ENCODE assay signal across 32 cellular contexts in genomic region chr2:126781806-126782205, GRCh38.
"Had no signal": no experiment of that assay in that cellular context is flagged by ENCODE, and none has a peak within 500 bp of the region (broad histone marks: within the 10 kb centered on the region; RNA-seq: fewer than 3 reads in every experiment).

No MANE protein-coding gene starts in this region.

- H3K9ac ChIP-seq: KMS-11 had no signal

- H3K9me3 Mint-ChIP-seq: activated B cell treated with CpG ODN at 0.5 μM for 24 hours; activated CD4-positive, alpha-beta T cell treated with anti-CD3 and anti-CD28 coated beads, Interleukin-2, amount 10 ng/mL, durations not matched to agents 24 days and 14 days; activated naive CD8-positive, alpha-beta T cell treated with anti-CD3 and anti-CD28 coated beads, Interleukin-2, amount 50 U/mL, for 24 hours; activated T-cell treated with anti-CD3 and anti-CD28 coated beads, Interleukin-2, amount 50 U/mL, for 24 hours; activated T-helper 1 cell treated with anti-CD3 and anti-CD28 coated beads, Interleukin-12 subunit alpha, Interleukin-12 subunit beta, Interleukin-2, Interleukin-4 antibody, amounts not matched to agents 30 ng/mL and 10 ng/mL and 1 ng/mL, durations not matched to agents 14 hours and 24 hours and 36 hours; central memory CD8-positive, alpha-beta T cell; T-cell had no signal

- H3K36me3 Mint-ChIP-seq: activated CD8-positive, alpha-beta memory T cell treated with anti-CD3 and anti-CD28 coated beads, Interleukin-2, amount 10 ng/mL, durations not matched to agents 7 days and 5 days; T-cell had no signal

- H3K36me3 ChIP-seq: ascending aorta had no signal

- H3K27ac Mint-ChIP-seq: activated B cell treated with CpG ODN at 0.5 μM for 24 hours; activated CD4-positive, alpha-beta T cell treated with anti-CD3 and anti-CD28 coated beads, Interleukin-2, amount 10 ng/mL, durations not matched to agents 24 days and 14 days; activated CD8-positive, alpha-beta memory T cell treated with anti-CD3 and anti-CD28 coated beads, Interleukin-2, amount 10 ng/mL, durations not matched to agents 7 days and 5 days; activated naive CD8-positive, alpha-beta T cell treated with anti-CD3 and anti-CD28 coated beads, Interleukin-2, amount 50 U/mL, for 24 hours; activated T-cell treated with anti-CD3 and anti-CD28 coated beads, Interleukin-2, amount 50 U/mL, for 24 hours; activated T-helper 1 cell treated with anti-CD3 and anti-CD28 coated beads, Interleukin-12 subunit alpha, Interleukin-12 subunit beta, Interleukin-2, Interleukin-4 antibody, amounts not matched to agents 30 ng/mL and 10 ng/mL and 1 ng/mL, durations not matched to agents 14 hours and 24 hours and 36 hours; T-cell had no signal

- H3K4me1 ChIP-seq: ascending aorta, body of pancreas had no signal

- DNase-seq: activated B cell treated with CpG ODN at 0.5 μM for 24 hours; activated CD4-positive, alpha-beta T cell treated with anti-CD3 and anti-CD28 coated beads for 1 hour; activated CD4-positive, alpha-beta T cell treated with anti-CD3 and anti-CD28 coated beads, Interleukin-2, amount 10 ng/mL, durations not matched to agents 24 days and 14 days; activated CD4-positive, alpha-beta T cell treated with anti-CD3 and anti-CD28 coated beads, Interleukin-2, amount 50 U/mL, for 48 hours; activated CD8-positive, alpha-beta memory T cell treated with anti-CD3 and anti-CD28 coated beads, Interleukin-2, amount 10 ng/mL, durations not matched to agents 7 days and 5 days; activated gamma-delta T cell treated with Interleukin-2 at 50 U/mL for 16 hours; activated naive CD4-positive, alpha-beta T cell treated with anti-CD3 and anti-CD28 coated beads, Interleukin-2, amount 50 U/mL, for 16 hours; activated naive CD8-positive, alpha-beta T cell treated with anti-CD3 and anti-CD28 coated beads, Interleukin-2, amount 50 U/mL, for 24 hours; activated T-cell treated with anti-CD3 and anti-CD28 coated beads, Interleukin-2, amount 50 U/mL, for 24 hours; amniotic stem cell; body of pancreas; NCI-H1092; NCI-H1417; NCI-H2081; NCI-H446; NCI-H526; NCI-H774; NK-92 treated with Interleukin-12 subunit alpha and Interleukin-12 subunit beta, amount 100 ng/mL, for 24 hours; OCI-M1; RPMI8226; T-cell; T-helper 2 cell; T1000 had no signal

- H3K27me3 ChIP-seq: ascending aorta, body of pancreas had no signal

- H3K4me3 Mint-ChIP-seq: activated B cell treated with CpG ODN at 0.5 μM for 24 hours; activated CD4-positive, alpha-beta T cell treated with anti-CD3 and anti-CD28 coated beads, Interleukin-2, amount 10 ng/mL, durations not matched to agents 24 days and 14 days; activated CD8-positive, alpha-beta memory T cell treated with anti-CD3 and anti-CD28 coated beads, Interleukin-2, amount 10 ng/mL, durations not matched to agents 7 days and 5 days; activated naive CD8-positive, alpha-beta T cell treated with anti-CD3 and anti-CD28 coated beads, Interleukin-2, amount 50 U/mL, for 24 hours; activated T-cell treated with anti-CD3 and anti-CD28 coated beads, Interleukin-2, amount 50 U/mL, for 24 hours; activated T-helper 1 cell treated with anti-CD3 and anti-CD28 coated beads, Interleukin-12 subunit alpha, Interleukin-12 subunit beta, Interleukin-2, Interleukin-4 antibody, amounts not matched to agents 30 ng/mL and 10 ng/mL and 1 ng/mL, durations not matched to agents 14 hours and 24 hours and 36 hours; central memory CD8-positive, alpha-beta T cell; T-cell had no signal

- H3K4me2 ChIP-seq: KMS-11 had no signal

- H3K9me3 ChIP-seq: ascending aorta, body of pancreas had no signal

- H3K4me3 ChIP-seq: ascending aorta, body of pancreas, SK-N-MC had no signal

- FAIRE-seq: bronchial epithelial cell, TTC549 had no signal

- H3K27ac ChIP-seq: ascending aorta, body of pancreas, KMS-11, SK-N-MC had no signal

- ATAC-seq: activated CD8-positive, alpha-beta memory T cell treated with anti-CD3 and anti-CD28 coated beads, Interleukin-2, amount 10 ng/mL, durations not matched to agents 7 days and 5 days; activated naive CD8-positive, alpha-beta T cell treated with anti-CD3 and anti-CD28 coated beads, Interleukin-2, amount 50 U/mL, for 24 hours; body of pancreas; Panc1; Right ventricle myocardium inferior; T-cell had no signal
